ENCODE assay signal across 31 cellular contexts in genomic region chr1:163761898-163762297, GRCh38.
"Had no signal": no experiment of that assay in that cellular context is flagged by ENCODE, and none has a peak within 500 bp of the region (broad histone marks: within the 10 kb centered on the region; RNA-seq: fewer than 3 reads in every experiment).

No MANE protein-coding gene starts in this region.

- H3K4me1 ChIP-seq: neural progenitor cell, psoas muscle, spleen, suprapubic skin, testis, tibial artery, transverse colon, upper lobe of right lung, uterus had no signal

- DNase-seq: natural killer cell; occipital lobe; ovary; posterior cingulate gyrus; psoas muscle; right cardiac atrium; spleen; stimulated activated CD4-positive, alpha-beta T cell treated with anti-CD3 and anti-CD28 coated beads, Interleukin-12 subunit alpha, Interleukin-12 subunit beta, amount 100 ng/mL, for 4 hours; stimulated activated CD4-positive, alpha-beta T cell treated with anti-CD3 and anti-CD28 coated beads, Interleukin-1b, Interleukin-23, amount 100 ng/mL, for 48 hours; stimulated activated CD4-positive, alpha-beta T cell treated with anti-CD3 and anti-CD28 coated beads, Interleukin-4, amount 100 ng/mL, for 1 hour; stimulated activated CD4-positive, alpha-beta T cell treated with anti-CD3 and anti-CD28 coated beads, Interleukin-4, amount 100 ng/mL, for 4 hours; stimulated activated CD8-positive, alpha-beta memory T cell treated with anti-CD3 and anti-CD28 coated beads, Interleukin-4, amount 100 ng/mL, for 48 hours; stimulated activated naive CD4-positive, alpha-beta T cell; stimulated activated naive CD8-positive, alpha-beta T cell treated with anti-CD3 and anti-CD28 coated beads, Interleukin-15, amount 100 ng/mL, for 72 hours; stimulated activated naive CD8-positive, alpha-beta T cell treated with anti-CD3 and anti-CD28 coated beads, Interleukin-15, Interleukin-2, amounts not matched to agents 100 U/mL and 50 U/mL, for 24 hours; substantia nigra; testis; tibial artery; transverse colon; upper lobe of right lung; uterus had no signal

- H3K27ac ChIP-seq: neural progenitor cell, ovary, parathyroid adenoma, psoas muscle, skin epidermis, spleen, suprapubic skin, testis, tibial artery, transverse colon, upper lobe of right lung, uterus had no signal

- H3K4me3 Mint-ChIP-seq: natural killer cell; nephron; neural progenitor cell; stimulated activated memory B cell treated with anti-CD40 and anti-IgM and Interleukin-4, amounts not matched to agents 10 μg/mL and 1 μg/mL and 100 μg/mL, for 72 hours; stimulated activated naive CD8-positive, alpha-beta T cell treated with anti-CD3 and anti-CD28 coated beads, Interleukin-15, amount 100 ng/mL, for 72 hours; type B pancreatic cell had no signal

- H3K27ac Mint-ChIP-seq: natural killer cell; nephron; neural progenitor cell; progenitor cell of endocrine pancreas; stimulated activated memory B cell treated with anti-CD40 and anti-IgM and Interleukin-4, amounts not matched to agents 10 μg/mL and 1 μg/mL and 100 μg/mL, for 72 hours; stimulated activated naive CD8-positive, alpha-beta T cell treated with anti-CD3 and anti-CD28 coated beads, Interleukin-15, amount 100 ng/mL, for 72 hours; type B pancreatic cell had no signal

- H3K4me2 ChIP-seq: neural progenitor cell, smooth muscle cell had no signal

- ATAC-seq: natural killer cell; psoas muscle; right cardiac atrium; sciatic nerve; stimulated activated memory B cell treated with anti-CD40 and anti-IgM and Interleukin-4, amounts not matched to agents 10 μg/mL and 1 μg/mL and 100 μg/mL, for 72 hours; stimulated activated naive CD8-positive, alpha-beta T cell treated with anti-CD3 and anti-CD28 coated beads, Interleukin-15, amount 100 ng/mL, for 72 hours; stimulated activated naive CD8-positive, alpha-beta T cell treated with anti-CD3 and anti-CD28 coated beads, Interleukin-15, Interleukin-2, amounts not matched to agents 100 U/mL and 50 U/mL, for 24 hours; upper lobe of right lung had no signal

- H3K9ac ChIP-seq: neural progenitor cell, parathyroid adenoma had no signal

- H3K36me3 ChIP-seq: neural progenitor cell, ovary, spleen, suprapubic skin, tibial artery, transverse colon, upper lobe of right lung, uterus had no signal

- H3K4me1 Mint-ChIP-seq: natural killer cell; nephron; neural progenitor cell; stimulated activated memory B cell treated with anti-CD40 and anti-IgM and Interleukin-4, amounts not matched to agents 10 μg/mL and 1 μg/mL and 100 μg/mL, for 72 hours; stimulated activated naive CD8-positive, alpha-beta T cell treated with anti-CD3 and anti-CD28 coated beads, Interleukin-15, amount 100 ng/mL, for 72 hours had no signal

- H3K27me3 ChIP-seq: neural progenitor cell, ovary, spleen, suprapubic skin, testis, tibial artery, transverse colon, upper lobe of right lung, uterus had no signal

- H3K9me3 ChIP-seq: ovary, psoas muscle, testis, upper lobe of right lung, uterus had no signal

- H3K79me2 ChIP-seq: parathyroid adenoma had no signal

- H3K36me3 Mint-ChIP-seq: natural killer cell; neural progenitor cell; stimulated activated memory B cell treated with anti-CD40 and anti-IgM and Interleukin-4, amounts not matched to agents 10 μg/mL and 1 μg/mL and 100 μg/mL, for 72 hours had no signal

- H3K27me3 Mint-ChIP-seq: progenitor cell of endocrine pancreas; stimulated activated memory B cell treated with anti-CD40 and anti-IgM and Interleukin-4, amounts not matched to agents 10 μg/mL and 1 μg/mL and 100 μg/mL, for 72 hours; stimulated activated naive CD8-positive, alpha-beta T cell treated with anti-CD3 and anti-CD28 coated beads, Interleukin-15, amount 100 ng/mL, for 72 hours; type B pancreatic cell had no signal

- H3K4me3 ChIP-seq: neural progenitor cell, ovary, psoas muscle, skin epidermis, smooth muscle cell, spleen, suprapubic skin, testis, tibial artery, transverse colon, upper lobe of right lung, uterus had no signal

- H2AFZ ChIP-seq: neural progenitor cell, parathyroid adenoma had no signal
